8 cellular contexts compared by ENCODE assay signal in genomic region chr6:20533746-20534294, GRCh38. TPM values are rescaled to one million over a fixed set of nuclear protein-coding genes. Genes with fewer than 3 reads are reported as not detected.
DNase-seq lines count a peak whose midpoint lies in the region; ATAC-seq and TF ChIP-seq lines count a peak whose summit lies in the region.

No MANE protein-coding gene starts in this region.

- peak; percentile 8 for ATAC-seq in GM19467 (IDR thresholded peaks at IDR 0.05; ENCODE audit: unreplicated experiment)

- peak overlapping the region; percentile 94 for H3K27ac Mint-ChIP-seq in dendritic cell treated with granulocyte-macrophage colony-stimulating factor and Interleukin-4, amounts not matched to agents 40 ng/mL and 50 ng/mL, for 4 days

- intact Hi-C loops in dendritic cell treated with granulocyte-macrophage colony-stimulating factor and Interleukin-4, amounts not matched to agents 40 ng/mL and 50 ng/mL, for 4 days (cut with micrococcal nuclease): loop anchor here (2.0 to 10.0 kb wide), 2 partner anchors 131 to 319 kb away; partner anchors contain the start of gene MBOAT1
- intact Hi-C loops in ovary (cut with DNase I): no loop called here

- H3K9me3 ChIP-seq in ovary: no peaks in the 10 kb centered on the region

- peak overlapping the region in 1 of 2 donors; percentile 55 for H3K27ac ChIP-seq in ovary

- in situ Hi-C loops in KBM-7 (cut with MboI; ENCODE audit: low pct_unique_long_range_greater_than_20kb, low sequenced_read_pairs): loop anchor here (25.0 kb wide), 1 partner anchor 247 kb away; no protein-coding TSS in a partner anchor

- peak overlapping the region; percentile 40 for H3K4me3 Mint-ChIP-seq in dendritic cell treated with granulocyte-macrophage colony-stimulating factor and Interleukin-4, amounts not matched to agents 40 ng/mL and 50 ng/mL, for 4 days

- TF ChIP-seq CTCF in ovary (IDR thresholded peaks at IDR 0.05): no peak
- no peak for TF ChIP-seq CTCF in GM20000 (IDR thresholded peaks at IDR 0.05; ENCODE audit: extremely low read depth, missing control alignments)

- no peak for TF ChIP-seq EP300 in ovary (IDR thresholded peaks at IDR 0.05)

- DNase-seq in KBM-7 (peak; percentile 18), ovary (no peak), RKO (ENCODE audit: low spot score) (no peak), SIG-M5 treated with dmso at 0.1 percent for 504 hours (lab: John Stamatoyannopoulos, UW; ENCODE audit: unreplicated experiment) (no peak), GM20000 (ENCODE audit: low spot score) (no peak), germinal center (ENCODE audit: low spot score) (no peak)

- H3K36me3 Mint-ChIP-seq in dendritic cell treated with granulocyte-macrophage colony-stimulating factor and Interleukin-4, amounts not matched to agents 40 ng/mL and 50 ng/mL, for 4 days (ENCODE audit: low read depth): peaks cover 37% of the 10 kb centered on the region

- no peaks in the 10 kb centered on the region for H3K36me3 ChIP-seq in ovary

- no peaks in the 10 kb centered on the region for H3K27me3 ChIP-seq in ovary

- no peaks in the 10 kb centered on the region for H3K9me3 Mint-ChIP-seq in dendritic cell treated with granulocyte-macrophage colony-stimulating factor and Interleukin-4, amounts not matched to agents 40 ng/mL and 50 ng/mL, for 4 days

- TF ChIP-seq POLR2A in ovary (IDR thresholded peaks at IDR 0.05): no peak

- peaks cover 5% of the 10 kb centered on the region for H3K4me1 ChIP-seq in ovary (ENCODE audit: insufficient read depth)

- WGBS in ovary, 3 donors: 38 to 43% (median 41%) methylated on average over 6 of the region's 6 CpGs

- H3K27me3 Mint-ChIP-seq in dendritic cell treated with granulocyte-macrophage colony-stimulating factor and Interleukin-4, amounts not matched to agents 40 ng/mL and 50 ng/mL, for 4 days: no peaks in the 10 kb centered on the region

- peak overlapping the region; percentile 83 for H3K4me3 ChIP-seq in ovary

- peaks cover 36% of the 10 kb centered on the region for H3K4me1 Mint-ChIP-seq in dendritic cell treated with granulocyte-macrophage colony-stimulating factor and Interleukin-4, amounts not matched to agents 40 ng/mL and 50 ng/mL, for 4 days (ENCODE audit: low read depth)

RNA-seq across cellular contexts. Expression of gene CDKAL1, which starts 0.4 kb away (rescaled TPM):
- total RNA-seq in ovary: 10 to 100 TPM; 10.6 to 21.3 (median 20.3) TPM
- polyA plus RNA-seq in ovary: 10 to 100 TPM in 1 of 2 donors, 1 to 10 TPM in 1; 6.8 to 10.1 TPM
